In genomic region chr16:66508261-66508913, GRCh38 we compare ENCODE assay signal across 8 cellular contexts. TPM values are rescaled to one million over a fixed set of nuclear protein-coding genes. Genes with fewer than 3 reads are reported as not detected.
A peak's percentile ranks its signal among the peaks of the same experiment; 100 is the strongest.
DNase-seq lines count a peak whose midpoint lies in the region; ATAC-seq and TF ChIP-seq lines count a peak whose summit lies in the region.

No MANE protein-coding gene starts in this region.

- H3K4ac ChIP-seq in IMR-90 (ENCODE audit: low read depth, low read length) = no peak overlapping the region

- no peak for TF ChIP-seq POLR2A in IMR-90 (IDR thresholded peaks at IDR 0.05; ENCODE audit: low read depth, low read length)
- no peak for TF ChIP-seq POLR2A in esophagus squamous epithelium (IDR thresholded peaks at IDR 0.05)

- WGBS in IMR-90 (ENCODE audit: extremely low coverage in 2 of 2, insufficient read length in 1 of 2), 2 experiments = 83% methylated on average over 3 of the region's 7 CpGs; no CpG with 5 or more reads in 1 of the 2 experiments
- 25 to 51% methylated on average over 7 of the region's 7 CpGs for WGBS in esophagus squamous epithelium, 2 donors

- CTCF ChIA-PET in IMR-90 (lab: Yijun Ruan, JAX) = interaction anchor here (0.6 kb wide), 1 partner anchor 152 kb away, joined by 3 read pairs; no protein-coding TSS in a partner anchor
- CTCF ChIA-PET in CD8-positive, alpha-beta T cell (lab: Charles Lee) = interaction anchor here (0.9 to 2.9 kb wide), 5 partner anchors 13 to 100 kb away, joined by 3 to 12 read pairs (median 4); no protein-coding TSS in a partner anchor

- intact Hi-C loops in IMR-90 (cut with micrococcal nuclease) (no loop called here), esophagus squamous epithelium (cut with DNase I) (no loop called here), posterior vena cava (cut with DNase I) (no loop called here)
- intact Hi-C loops in CD8-positive, alpha-beta T cell (cut with DNase I, micrococcal nuclease) = no loop called here

- H2AK9ac ChIP-seq in IMR-90 (replicated peaks; ENCODE audit: low read depth, low read length, poor library complexity) = no peak overlapping the region

- no peak overlapping the region for H3K23ac ChIP-seq in IMR-90 (ENCODE audit: low read depth, low read length)

- H3K9me1 ChIP-seq in IMR-90 (ENCODE audit: insufficient read depth, low read length) = peaks cover 22% of the 10 kb centered on the region

- no peak overlapping the region for H3K4me2 ChIP-seq in IMR-90 (ENCODE audit: low read depth, low read length)

- in situ Hi-C loops in IMR-90 (cut with MboI; ENCODE audit: low sequenced_read_pairs) = no loop called here

- DNase-seq in IMR-90 = no peak
- no peak for DNase-seq in esophagus squamous epithelium (lab: John Stamatoyannopoulos, UW)
- DNase-seq in posterior vena cava (ENCODE audit: low spot score) = peak; percentile 50
- no peak for DNase-seq in activated T-cell treated with anti-CD3 and anti-CD28 coated beads for 4 hours
- no peak for DNase-seq in stimulated activated CD4-positive, alpha-beta T cell treated with anti-CD3 and anti-CD28 coated beads, Interleukin-12 subunit alpha, Interleukin-12 subunit beta, amount 100 ng/mL, for 4 hours
- no peak for DNase-seq in cerebellar nuclear complex (lab: John Stamatoyannopoulos, UW)
- no peak for DNase-seq in CD8-positive, alpha-beta T cell

- no peak overlapping the region for H4K91ac ChIP-seq in IMR-90 (ENCODE audit: insufficient read depth, low read depth, low read length)

- POLR2A ChIA-PET in IMR-90 (lab: Charles Lee; ENCODE audit: unreplicated experiment) = no interaction called here
- POLR2A ChIA-PET in CD8-positive, alpha-beta T cell (lab: Charles Lee) = no interaction called here

- H3K27ac Mint-ChIP-seq in CD8-positive, alpha-beta T cell = no peak overlapping the region

- H3K4me3 ChIP-seq in IMR-90 (ENCODE audit: insufficient read depth, low read depth, low read length) (no peak overlapping the region), esophagus squamous epithelium (peak overlapping the region in 1 of 4 donors; percentile 15)
- H3K4me3 ChIP-seq in CD8-positive, alpha-beta T cell (ENCODE audit: low read depth, low read length) = no peak overlapping the region

- H2BK15ac ChIP-seq in IMR-90 (ENCODE audit: low read depth, low read length) = no peak overlapping the region

- H3K27me3 ChIP-seq in IMR-90 (ENCODE audit: control insufficient read depth, insufficient read depth, low read length) (no peaks in the 10 kb centered on the region), esophagus squamous epithelium (no peaks in the 10 kb centered on the region)
- H3K27me3 ChIP-seq in CD8-positive, alpha-beta T cell (ENCODE audit: insufficient read depth, low read length) = no peaks in the 10 kb centered on the region

- peaks cover 0 to 10% of the 10 kb centered on the region in 2 experiments; a peak in 1 of 4 replicates for H3K79me1 ChIP-seq in IMR-90 (ENCODE audit: low read depth in 1 of 2, low read length in 2 of 2)

- H3K9me3 ChIP-seq in IMR-90 (ENCODE audit: control insufficient read depth, insufficient read depth, low read length) (no peaks in the 10 kb centered on the region), esophagus squamous epithelium (no peaks in the 10 kb centered on the region)
- no peaks in the 10 kb centered on the region for H3K9me3 ChIP-seq in CD8-positive, alpha-beta T cell (ENCODE audit: low read length)

- no peak overlapping the region for H4K5ac ChIP-seq in IMR-90 (ENCODE audit: low read depth, low read length)

- H3K36me3 ChIP-seq in IMR-90 (ENCODE audit: control insufficient read depth, insufficient read depth, low read length) (peaks cover 3% of the 10 kb centered on the region; the same call in 1 of the 2 replicates), esophagus squamous epithelium (no peaks in the 10 kb centered on the region)
- no peaks in the 10 kb centered on the region for H3K36me3 ChIP-seq in CD8-positive, alpha-beta T cell (ENCODE audit: insufficient read depth, low read length)

- H4K20me1 ChIP-seq in IMR-90 (ENCODE audit: insufficient read depth, low read length) = peaks cover 2% of the 10 kb centered on the region; the same call in 1 of the 2 replicates

- H4K8ac ChIP-seq in IMR-90 (ENCODE audit: low read depth in 2 of 2, low read length in 2 of 2) = no peak overlapping the region

- no peak overlapping the region for H2BK5ac ChIP-seq in IMR-90 (ENCODE audit: low read depth, low read length, poor library complexity, severe bottlenecking)

- no peak overlapping the region for H3K56ac ChIP-seq in IMR-90 (ENCODE audit: extremely low read depth, insufficient read depth, low read length)

- H3K4me1 ChIP-seq in IMR-90 (ENCODE audit: control insufficient read depth, insufficient read depth, low read length) = peaks cover 19% of the 10 kb centered on the region
- H3K4me1 ChIP-seq in esophagus squamous epithelium = peaks cover 47 to 76% (median 48%) of the 10 kb centered on the region in 3 donors
- H3K4me1 ChIP-seq in CD8-positive, alpha-beta T cell (ENCODE audit: insufficient read depth, low read length) = no peaks in the 10 kb centered on the region

- no peak overlapping the region for H2AK5ac ChIP-seq in IMR-90 (ENCODE audit: low read depth, low read length)

- H3K18ac ChIP-seq in IMR-90 (ENCODE audit: low read depth, low read length) = no peak overlapping the region

- no peak overlapping the region for H3K4me3 Mint-ChIP-seq in CD8-positive, alpha-beta T cell

- TF ChIP-seq RAD21 in IMR-90 (IDR thresholded peaks at IDR 0.05; ENCODE audit: low read length) = no peak

- no peaks in the 10 kb centered on the region for H3K36me3 Mint-ChIP-seq in CD8-positive, alpha-beta T cell

- H2BK120ac ChIP-seq in IMR-90 (ENCODE audit: low read depth, low read length) = no peak overlapping the region

- no peak overlapping the region for H3K9ac ChIP-seq in IMR-90 (ENCODE audit: low read depth, low read length)

- peak overlapping the region; percentile 13 for H2AFZ ChIP-seq in IMR-90 (replicated peaks; ENCODE audit: low read length, poor library complexity)

- H3K14ac ChIP-seq in IMR-90 (replicated peaks; ENCODE audit: low read depth, low read length) = no peak overlapping the region

- dilution Hi-C loops in IMR-90 (cut with HindIII; ENCODE audit: low sequenced_read_pairs, unreplicated experiment) = no loop called here

- peaks cover 6% of the 10 kb centered on the region for H3K4me1 Mint-ChIP-seq in CD8-positive, alpha-beta T cell (ENCODE audit: low read depth)

- no peak overlapping the region for H2BK20ac ChIP-seq in IMR-90 (ENCODE audit: low read depth, low read length)

- H3K9me3 Mint-ChIP-seq in CD8-positive, alpha-beta T cell = no peaks in the 10 kb centered on the region

- H3K27me3 Mint-ChIP-seq in CD8-positive, alpha-beta T cell (ENCODE audit: low read depth) = no peaks in the 10 kb centered on the region

- BruUV-seq in IMR-90 (replicated peaks; lab: Mats Ljungman, UMichigan) = no TSS peak

- ATAC-seq in GM18511 (IDR thresholded peaks at IDR 0.05; ENCODE audit: unreplicated experiment) (peak; percentile 66), IMR-90 (ENCODE audit: low read depth) (no peak)
- ATAC-seq in CD8-positive, alpha-beta T cell = no peak

- H3K27ac ChIP-seq in IMR-90 (ENCODE audit: insufficient read depth, low read length) = no peak overlapping the region
- H3K27ac ChIP-seq in esophagus squamous epithelium = peak overlapping the region; percentile 59 to 85 (median 62)
- no peak overlapping the region for H3K27ac ChIP-seq in CD8-positive, alpha-beta T cell (ENCODE audit: low read depth, low read length)

- TF ChIP-seq CTCF in IMR-90 (conservative IDR thresholded peaks at IDR 0.05; ENCODE audit: low read depth, low read length) = no peak
- TF ChIP-seq CTCF in esophagus squamous epithelium (IDR thresholded peaks at IDR 0.05) = no peak
- TF ChIP-seq CTCF in CD8-positive, alpha-beta T cell (IDR thresholded peaks at IDR 0.05) = no peak

TF ChIP-seq in IMR-90, 13 proteins besides CTCF, POLR2A, EP300 and RAD21 (continues in another document):
- TF ChIP-seq ELK1 (IDR thresholded peaks at IDR 0.05; ENCODE audit: borderline replicate concordance, low read depth, low read length) (no peak), FOS (IDR thresholded peaks at IDR 0.05; ENCODE audit: low read depth, low read length) (no peak), CEBPB (IDR thresholded peaks at IDR 0.05; ENCODE audit: low read depth, low read length) (no peak), MAZ (IDR thresholded peaks at IDR 0.05; ENCODE audit: borderline replicate concordance, low read depth, low read length) (no peak), MXI1 (IDR thresholded peaks at IDR 0.05; ENCODE audit: borderline replicate concordance, low read depth, low read length) (no peak), NFE2L2 (IDR thresholded peaks at IDR 0.05; ENCODE audit: low read depth, low read length) (no peak)

RNA-seq across cellular contexts. Expression of gene TK2, which starts 41.5 kb away (rescaled TPM):
- 16.5 and 20.0 TPM in 2 replicates for total RNA-seq in IMR-90 (2012; rRNA removed)
- 12.6 and 14.7 TPM in 2 replicates for polyA plus RNA-seq in IMR-90 (2012; rRNA removed)
- polyA plus RNA-seq in IMR-90 (2012; cell fraction: cytosol; rRNA removed) = 8.9 and 10.2 TPM in 2 replicates
- polyA plus RNA-seq in IMR-90 (2012; cell fraction: nucleus; rRNA removed; ENCODE audit: low replicate concordance) = 19.2 and 37.2 TPM in 2 replicates
- total RNA-seq in esophagus squamous epithelium = 10 to 100 TPM in 3 of 4 donors, 1 to 10 TPM in 1; 5.6 to 22.5 (median 13.5) TPM
- 10 to 100 TPM; 23.6 to 37.2 TPM for total RNA-seq in posterior vena cava
- total RNA-seq in CD8-positive, alpha-beta T cell = 1 to 10 TPM; 3.3 to 4.4 TPM

RNA-seq across cellular contexts. Expression of gene CKLF, which starts 44.0 kb away (rescaled TPM):
- total RNA-seq in IMR-90 (2012; rRNA removed) (60.8 and 66.7 TPM in 2 replicates), esophagus squamous epithelium (10 to 100 TPM in 2 of 4 donors, 1 to 10 TPM in 2; 8.6 to 34.1 (median 16.9) TPM), posterior vena cava (10 to 100 TPM; 22.0 to 25.4 TPM)
- polyA plus RNA-seq in IMR-90 (2012; rRNA removed) = 92.2 and 102 TPM in 2 replicates
- polyA plus RNA-seq in IMR-90 (2012; cell fraction: cytosol; rRNA removed) = 87.1 and 119 TPM in 2 replicates
- 15.6 and 33.4 TPM in 2 replicates for polyA plus RNA-seq in IMR-90 (2012; cell fraction: nucleus; rRNA removed; ENCODE audit: low replicate concordance)
- 10 to 100 TPM in 1 of 2 experiments, 1 to 10 TPM in 1; 7.9 to 11.1 TPM for total RNA-seq in CD8-positive, alpha-beta T cell

RNA-seq across cellular contexts. Expression of gene CMTM1, which starts 57.9 kb away (rescaled TPM):
- 0.54 and 1.7 TPM in 2 replicates for total RNA-seq in IMR-90 (2012; rRNA removed)
- polyA plus RNA-seq in IMR-90 (2012; rRNA removed) = 1.8 and 2.1 TPM in 2 replicates
- 0.40 and 1.2 TPM in 2 replicates for polyA plus RNA-seq in IMR-90 (2012; cell fraction: cytosol; rRNA removed)
- polyA plus RNA-seq in IMR-90 (2012; cell fraction: nucleus; rRNA removed; ENCODE audit: low replicate concordance) = 0.95 and 0.96 TPM in 2 replicates
- total RNA-seq in esophagus squamous epithelium = 1 to 10 TPM in 2 of 4 donors, not detected in 2; 1.3 to 1.5 TPM
- total RNA-seq in posterior vena cava = 1 to 10 TPM; 2.1 to 3.1 TPM
- total RNA-seq in CD8-positive, alpha-beta T cell = under 1 TPM in 1 of 2 experiments, not detected in 1; 0.61 TPM

Comparison
In these comparisons a context has a peak if more than half of its experiments do, and no peak if none do; other contexts are left out.
1. H3K27ac ChIP-seq: peak in esophagus squamous epithelium (4 of 4); none in IMR-90 (single experiment) and CD8-positive, alpha-beta T cell (single experiment).